17 cellular contexts compared by ENCODE assay signal in the genomic region with DNA sequence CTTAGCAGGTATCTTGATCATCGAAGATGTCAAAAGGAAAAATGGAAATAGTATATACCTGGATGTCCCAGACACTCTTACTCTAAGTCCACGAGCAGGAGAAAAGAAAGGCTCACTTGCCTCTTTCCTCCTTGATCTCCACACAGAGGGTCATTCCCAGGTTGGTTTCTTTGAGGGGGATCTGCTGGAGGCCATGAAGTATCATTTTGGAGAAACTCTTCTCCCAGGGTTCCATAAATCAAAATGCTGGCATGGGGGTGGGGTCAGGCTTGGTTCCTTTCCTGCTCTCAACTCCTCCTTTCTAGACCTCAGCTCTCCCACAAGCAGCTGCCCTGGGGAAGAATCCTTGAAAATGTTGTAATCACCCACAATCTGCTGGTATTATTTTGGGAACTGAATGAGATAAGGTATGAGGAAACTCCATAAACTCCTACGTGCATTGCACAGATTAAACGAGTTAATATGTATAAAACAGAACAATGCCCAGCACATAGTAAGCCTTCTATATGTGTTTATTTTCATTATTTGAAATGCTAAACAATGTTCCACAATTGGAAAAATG. TPM values are rescaled to one million over a fixed set of nuclear protein-coding genes. Genes with fewer than 3 reads are reported as not detected.
DNase-seq lines count a peak whose midpoint lies in the region; ATAC-seq lines count a peak whose summit lies in the region.
"Had no signal": no experiment of that assay in that cellular context is flagged by ENCODE, and none has a peak within 500 bp of the region (broad histone marks: within the 10 kb centered on the region; RNA-seq: fewer than 3 reads in every experiment).

No MANE protein-coding gene starts in this region.

- peaks cover 68 to 90% (median 80%) of the 10 kb centered on the region in 4 donors for H3K4me1 Mint-ChIP-seq in CD4-positive, alpha-beta memory T cell
- H3K4me1 Mint-ChIP-seq in central memory CD8-positive, alpha-beta T cell = peaks cover 85% of the 10 kb centered on the region
- peaks cover 67 to 71% of the 10 kb centered on the region in 2 donors for H3K4me1 Mint-ChIP-seq in natural killer cell treated with Interleukin-12 subunit alpha and Interleukin-12 subunit beta and Interleukin-15 and Interleukin-18, amount 100 ng/mL, for 72 hours (ENCODE audit: low read depth in 2 of 2)
- peaks cover 62% of the 10 kb centered on the region for H3K4me1 Mint-ChIP-seq in T-helper 2 cell treated with Interferon-gamma antibody and Interleukin-4, amounts not matched to agents 5 μg/mL and 100 μg/mL, for 36 hours (ENCODE audit: low read depth)
- H3K4me1 Mint-ChIP-seq: B cell had no signal

- H3K27ac Mint-ChIP-seq in CD4-positive, alpha-beta memory T cell = peak overlapping the region; percentile 29 to 97 (median 60)
- H3K27ac Mint-ChIP-seq in central memory CD8-positive, alpha-beta T cell (ENCODE audit: low read depth) = peak overlapping the region; percentile 81
- H3K27ac Mint-ChIP-seq in natural killer cell treated with Interleukin-12 subunit alpha and Interleukin-12 subunit beta and Interleukin-15 and Interleukin-18, amount 100 ng/mL, for 72 hours = peak overlapping the region; percentile 69 to 95
- H3K27ac Mint-ChIP-seq in T-helper 2 cell treated with Interferon-gamma antibody and Interleukin-4, amounts not matched to agents 5 μg/mL and 100 μg/mL, for 36 hours = no peak overlapping the region
- H3K27ac Mint-ChIP-seq: B cell had no signal

- no peaks in the 10 kb centered on the region for H3K9me3 ChIP-seq in CD4-positive, alpha-beta memory T cell (ENCODE audit: control insufficient read depth in 1 of 2, low read length in 2 of 2)
- H3K9me3 ChIP-seq: Peyer's patch had no signal

- peaks cover 74% of the 10 kb centered on the region for H3K4me1 ChIP-seq in CD4-positive, alpha-beta memory T cell (ENCODE audit: insufficient read depth, low read length)

- intact Hi-C loops in CD4-positive, alpha-beta memory T cell (cut with micrococcal nuclease) = no loop called here

- no peak for DNase-seq in CD4-positive, alpha-beta memory T cell
- peak; percentile 54 for DNase-seq in MV-4-11 (lab: John Stamatoyannopoulos, UW)
- no peak for DNase-seq in central memory CD8-positive, alpha-beta T cell (ENCODE audit: low spot score in 2 of 2)
- DNase-seq in natural killer cell treated with Interleukin-12 subunit alpha and Interleukin-12 subunit beta and Interleukin-15 and Interleukin-18, amount 100 ng/mL, for 72 hours (ENCODE audit: low spot score) = no peak
- DNase-seq in T-helper 2 cell treated with Interferon-gamma antibody and Interleukin-4, amounts not matched to agents 5 μg/mL and 100 μg/mL, for 36 hours (ENCODE audit: low spot score) = no peak
- DNase-seq: DMS153, EL, NCI-H1417 treated with DMSO at 0.1 percent for 48 hours, NCI-H2029, NCI-H2171 treated with DMSO at 0.1 percent for 48 hours, NCI-H774, Peyer's patch, SHP77 treated with DMSO at 0.1 percent for 48 hours had no signal

- H3K4me3 Mint-ChIP-seq in CD4-positive, alpha-beta memory T cell = peak overlapping the region in 2 of 8 donors; percentile 8 to 56
- no peak overlapping the region for H3K4me3 Mint-ChIP-seq in central memory CD8-positive, alpha-beta T cell
- no peak overlapping the region for H3K4me3 Mint-ChIP-seq in natural killer cell treated with Interleukin-12 subunit alpha and Interleukin-12 subunit beta and Interleukin-15 and Interleukin-18, amount 100 ng/mL, for 72 hours
- H3K4me3 Mint-ChIP-seq in T-helper 2 cell treated with Interferon-gamma antibody and Interleukin-4, amounts not matched to agents 5 μg/mL and 100 μg/mL, for 36 hours = no peak overlapping the region
- H3K4me3 Mint-ChIP-seq: B cell had no signal

- H3K27me3 ChIP-seq in CD4-positive, alpha-beta memory T cell (ENCODE audit: insufficient read depth, low read length) = no peaks in the 10 kb centered on the region
- H3K27me3 ChIP-seq: Peyer's patch had no signal

- H3K36me3 ChIP-seq in CD4-positive, alpha-beta memory T cell (ENCODE audit: insufficient read depth, low read length) = peaks cover 13% of the 10 kb centered on the region
- H3K36me3 ChIP-seq: Peyer's patch had no signal

- no peak for ATAC-seq in central memory CD8-positive, alpha-beta T cell (replicated peaks; ENCODE audit: extremely low read depth, poor library complexity, severe bottlenecking)
- no peak for ATAC-seq in natural killer cell treated with Interleukin-12 subunit alpha and Interleukin-12 subunit beta and Interleukin-15 and Interleukin-18, amount 100 ng/mL, for 72 hours
- ATAC-seq in GM18867 (IDR thresholded peaks at IDR 0.05; ENCODE audit: unreplicated experiment) (no peak), HG03439 (IDR thresholded peaks at IDR 0.05; ENCODE audit: unreplicated experiment) (no peak)

- CTCF ChIA-PET in CD4-positive, alpha-beta memory T cell (lab: Charles Lee; ENCODE audit: partially characterized antibody) = no interaction called here

- POLR2A ChIA-PET in CD4-positive, alpha-beta memory T cell (lab: Charles Lee; ENCODE audit: partially characterized antibody) = no interaction called here

- no peak overlapping the region for H3K4me3 ChIP-seq in CD4-positive, alpha-beta memory T cell (ENCODE audit: low read length in 2 of 2)
- H3K4me3 ChIP-seq: Peyer's patch had no signal

- H3K36me3 Mint-ChIP-seq in CD4-positive, alpha-beta memory T cell = peaks cover 42 to 51% of the 10 kb centered on the region in 2 donors
- peaks cover 28% of the 10 kb centered on the region for H3K36me3 Mint-ChIP-seq in central memory CD8-positive, alpha-beta T cell (ENCODE audit: insufficient read depth)
- peaks cover 19% of the 10 kb centered on the region for H3K36me3 Mint-ChIP-seq in natural killer cell treated with Interleukin-12 subunit alpha and Interleukin-12 subunit beta and Interleukin-15 and Interleukin-18, amount 100 ng/mL, for 72 hours
- H3K36me3 Mint-ChIP-seq in T-helper 2 cell treated with Interferon-gamma antibody and Interleukin-4, amounts not matched to agents 5 μg/mL and 100 μg/mL, for 36 hours (ENCODE audit: low read depth) = peaks cover 72% of the 10 kb centered on the region

- no peaks in the 10 kb centered on the region for H3K27me3 Mint-ChIP-seq in CD4-positive, alpha-beta memory T cell
- no peaks in the 10 kb centered on the region for H3K27me3 Mint-ChIP-seq in central memory CD8-positive, alpha-beta T cell
- no peaks in the 10 kb centered on the region for H3K27me3 Mint-ChIP-seq in natural killer cell treated with Interleukin-12 subunit alpha and Interleukin-12 subunit beta and Interleukin-15 and Interleukin-18, amount 100 ng/mL, for 72 hours
- H3K27me3 Mint-ChIP-seq in T-helper 2 cell treated with Interferon-gamma antibody and Interleukin-4, amounts not matched to agents 5 μg/mL and 100 μg/mL, for 36 hours (ENCODE audit: low read depth) = no peaks in the 10 kb centered on the region

- no peak overlapping the region for H3K27ac ChIP-seq in CD4-positive, alpha-beta memory T cell (ENCODE audit: low read depth, low read length)
- H3K27ac ChIP-seq: KMS-11, Peyer's patch had no signal

- H3K9me3 Mint-ChIP-seq in CD4-positive, alpha-beta memory T cell = no peaks in the 10 kb centered on the region
- no peaks in the 10 kb centered on the region for H3K9me3 Mint-ChIP-seq in central memory CD8-positive, alpha-beta T cell
- no peaks in the 10 kb centered on the region for H3K9me3 Mint-ChIP-seq in natural killer cell treated with Interleukin-12 subunit alpha and Interleukin-12 subunit beta and Interleukin-15 and Interleukin-18, amount 100 ng/mL, for 72 hours
- no peaks in the 10 kb centered on the region for H3K9me3 Mint-ChIP-seq in T-helper 2 cell treated with Interferon-gamma antibody and Interleukin-4, amounts not matched to agents 5 μg/mL and 100 μg/mL, for 36 hours

RNA-seq across cellular contexts. Expression of a gene that starts 54.4 kb away (rescaled TPM):
- total RNA-seq in CD4-positive, alpha-beta memory T cell = 10 to 100 TPM; 70.5 to 71.5 TPM
- 10 to 100 TPM; 45.0 to 77.1 TPM for polyA plus RNA-seq in CD4-positive, alpha-beta memory T cell
- total RNA-seq in natural killer cell treated with Interleukin-12 subunit alpha and Interleukin-12 subunit beta and Interleukin-15 and Interleukin-18, amount 100 ng/mL, for 72 hours = 10 to 100 TPM; 55.3 to 79.0 TPM
